ENCODE assay signal across 18 cellular contexts in the genomic region with DNA sequence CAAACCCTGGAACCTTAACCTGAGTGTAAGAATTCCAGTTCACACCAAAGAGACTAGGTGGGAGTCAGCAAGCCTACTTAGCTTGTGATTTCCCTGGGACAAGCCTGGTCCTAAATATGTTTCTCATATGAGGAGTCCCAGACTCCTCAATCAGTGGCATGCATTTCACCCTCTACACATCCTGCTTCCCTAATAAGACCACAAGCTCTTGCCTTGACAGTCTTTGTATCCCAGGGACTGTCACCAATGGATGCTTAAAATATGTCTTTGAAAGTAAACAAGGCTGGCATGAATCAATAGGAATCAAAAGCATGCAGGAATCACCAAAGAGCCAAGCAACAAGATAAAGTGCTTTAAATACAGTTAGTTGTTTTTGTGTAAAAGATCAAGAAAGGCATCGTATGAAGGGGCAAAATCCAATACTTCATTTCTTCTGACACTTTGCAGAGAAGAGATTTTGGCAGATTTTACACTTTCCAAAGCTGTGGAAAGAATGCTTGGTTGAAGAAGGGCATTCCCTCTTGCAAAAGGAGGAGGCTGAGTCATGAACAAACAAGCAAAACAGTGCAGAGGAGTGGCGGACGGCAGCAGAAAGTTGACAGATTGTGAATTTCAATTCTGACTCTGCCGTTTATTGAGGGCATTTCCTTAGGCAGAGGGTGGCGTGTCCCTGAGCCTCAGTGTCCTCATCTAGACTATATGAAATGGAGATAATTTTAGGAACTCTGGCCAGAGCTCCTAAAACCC. TPM values are rescaled to one million over a fixed set of nuclear protein-coding genes. Genes with fewer than 3 reads are reported as not detected.
DNase-seq lines count a peak whose midpoint lies in the region; ATAC-seq and TF ChIP-seq lines count a peak whose summit lies in the region.
"Had no signal": no experiment of that assay in that cellular context is flagged by ENCODE, and none has a peak within 500 bp of the region (broad histone marks: within the 10 kb centered on the region; RNA-seq: fewer than 3 reads in every experiment).

No MANE protein-coding gene starts in this region.

- no peaks in the 10 kb centered on the region for H3K9me3 Mint-ChIP-seq in natural killer cell treated with Interleukin-12 subunit alpha and Interleukin-12 subunit beta and Interleukin-15 and Interleukin-18, amount 100 ng/mL, for 72 hours
- H3K9me3 Mint-ChIP-seq: activated naive CD4-positive, alpha-beta T cell treated with anti-CD3 and anti-CD28 coated beads, Interleukin-2, amount 50 U/mL, for 24 hours; T-cell had no signal

- BruUV-seq in PC-9 (replicated peaks; lab: Mats Ljungman, UMichigan): no TSS peak

- 57 to 63% (median 58%) methylated on average over 5 of the region's 5 CpGs for WGBS in heart left ventricle, 4 donors

- H3K4me3 ChIP-seq in PC-9 (no peak overlapping the region), fibroblast of lung (replicated peaks in 1 of 4; ENCODE audit: control extremely low read depth in 1 of 4, insufficient read depth in 1 of 4, low read depth in 3 of 4, low read length in 4 of 4) (no peak overlapping the region), osteoblast (ENCODE audit: insufficient read depth, low read length) (no peak overlapping the region), heart left ventricle (no peak overlapping the region)
- H3K4me3 ChIP-seq: breast epithelium, esophagus squamous epithelium had no signal

- peaks cover 11 to 17% of the 10 kb centered on the region in 2 donors for H3K27me3 Mint-ChIP-seq in natural killer cell treated with Interleukin-12 subunit alpha and Interleukin-12 subunit beta and Interleukin-15 and Interleukin-18, amount 100 ng/mL, for 72 hours
- H3K27me3 Mint-ChIP-seq: activated naive CD4-positive, alpha-beta T cell treated with anti-CD3 and anti-CD28 coated beads, Interleukin-2, amount 50 U/mL, for 24 hours had no signal

- TF ChIP-seq CTCF in PC-9 (conservative IDR thresholded peaks at IDR 0.05) (no peak), fibroblast of lung (conservative IDR thresholded peaks at IDR 0.05 in 1 of 2, IDR thresholded peaks at IDR 0.05 in 1 of 2; ENCODE audit: low read depth in 1 of 2, low read length in 2 of 2) (no peak), osteoblast (IDR thresholded peaks at IDR 0.05; ENCODE audit: extremely low read depth, low read depth, low read length) (no peak), heart left ventricle (IDR thresholded peaks at IDR 0.05) (no peak)

- H3K4me1 ChIP-seq in PC-9 (replicated peaks; ENCODE audit: insufficient read depth) (peaks cover 30% of the 10 kb centered on the region), fibroblast of lung (ENCODE audit: control insufficient read depth, extremely low read depth, insufficient read depth, low read length) (no peaks in the 10 kb centered on the region), osteoblast (ENCODE audit: insufficient read depth, low read length) (peaks cover 6% of the 10 kb centered on the region), heart left ventricle (peaks cover 0 to 6% (median 0%) of the 10 kb centered on the region in 12 donors)
- H3K4me1 ChIP-seq: breast epithelium had no signal

- H4K20me1 ChIP-seq in PC-9 (ENCODE audit: insufficient read depth): no peaks in the 10 kb centered on the region
- no peaks in the 10 kb centered on the region for H4K20me1 ChIP-seq in fibroblast of lung (ENCODE audit: control insufficient read depth, extremely low read depth, insufficient read depth, low read length)
- H4K20me1 ChIP-seq in osteoblast (ENCODE audit: insufficient read depth, low read length): no peaks in the 10 kb centered on the region

- H3K27ac ChIP-seq in PC-9 (peak overlapping the region; percentile 5), fibroblast of lung (ENCODE audit: insufficient read depth, low read length) (no peak overlapping the region), osteoblast (ENCODE audit: low read depth, low read length) (no peak overlapping the region), heart left ventricle (no peak overlapping the region)
- H3K27ac ChIP-seq: breast epithelium, HL-60 had no signal

- no peak overlapping the region for H3K4me3 Mint-ChIP-seq in natural killer cell treated with Interleukin-12 subunit alpha and Interleukin-12 subunit beta and Interleukin-15 and Interleukin-18, amount 100 ng/mL, for 72 hours
- H3K4me3 Mint-ChIP-seq: activated naive CD4-positive, alpha-beta T cell treated with anti-CD3 and anti-CD28 coated beads, Interleukin-2, amount 50 U/mL, for 24 hours; T-cell had no signal

- no peak overlapping the region for H3K27ac Mint-ChIP-seq in natural killer cell treated with Interleukin-12 subunit alpha and Interleukin-12 subunit beta and Interleukin-15 and Interleukin-18, amount 100 ng/mL, for 72 hours
- H3K27ac Mint-ChIP-seq: activated naive CD4-positive, alpha-beta T cell treated with anti-CD3 and anti-CD28 coated beads, Interleukin-2, amount 50 U/mL, for 24 hours; T-cell had no signal

- H3K9me2 ChIP-seq in PC-9 (ENCODE audit: insufficient read depth): no peaks in the 10 kb centered on the region

- no peaks in the 10 kb centered on the region for H3K79me2 ChIP-seq in PC-9 (ENCODE audit: low read depth)
- H3K79me2 ChIP-seq in fibroblast of lung (ENCODE audit: control insufficient read depth, insufficient read depth, low read length): no peaks in the 10 kb centered on the region
- H3K79me2 ChIP-seq in osteoblast (ENCODE audit: insufficient read depth, low read length): no peaks in the 10 kb centered on the region

- POLR2A ChIA-PET in PC-9 (lab: Charles Lee; ENCODE audit: unreplicated experiment): interaction anchor here (0.7 kb wide), 2 partner anchors 15 to 71 kb away, joined by 5 to 8 read pairs; no protein-coding TSS in a partner anchor

- H3K27me3 ChIP-seq in PC-9 (ENCODE audit: insufficient read depth, low read depth): no peaks in the 10 kb centered on the region
- no peaks in the 10 kb centered on the region for H3K27me3 ChIP-seq in fibroblast of lung (ENCODE audit: control insufficient read depth, insufficient read depth, low read length)
- H3K27me3 ChIP-seq in osteoblast (ENCODE audit: insufficient read depth, low read length): peaks cover 2% of the 10 kb centered on the region
- peaks cover 0 to 10% (median 0%) of the 10 kb centered on the region in 9 donors for H3K27me3 ChIP-seq in heart left ventricle
- H3K27me3 ChIP-seq: breast epithelium, esophagus squamous epithelium had no signal

- H2AFZ ChIP-seq in PC-9 (no peak overlapping the region), fibroblast of lung (ENCODE audit: low read length) (no peak overlapping the region), osteoblast (ENCODE audit: low read length) (no peak overlapping the region)

- no peaks in the 10 kb centered on the region for H3K36me3 ChIP-seq in PC-9 (ENCODE audit: low read depth)
- no peaks in the 10 kb centered on the region for H3K36me3 ChIP-seq in fibroblast of lung (ENCODE audit: control insufficient read depth, insufficient read depth, low read length)
- no peaks in the 10 kb centered on the region for H3K36me3 ChIP-seq in osteoblast (ENCODE audit: insufficient read depth, low read length)
- no peaks in the 10 kb centered on the region for H3K36me3 ChIP-seq in heart left ventricle
- H3K36me3 ChIP-seq: breast epithelium, esophagus squamous epithelium had no signal

- peaks cover 22% of the 10 kb centered on the region for H3F3A ChIP-seq in PC-9 (ENCODE audit: insufficient read depth, low read depth)

- intact Hi-C loops in PC-9 (cut with micrococcal nuclease; ENCODE audit: unreplicated experiment): no loop called here
- intact Hi-C loops in heart left ventricle (cut with DNase I): no loop called here

- ATAC-seq in natural killer cell treated with Interleukin-12 subunit alpha and Interleukin-12 subunit beta and Interleukin-15 and Interleukin-18, amount 100 ng/mL, for 72 hours: no peak
- ATAC-seq in heart left ventricle: no peak
- ATAC-seq: left colon, T-cell had no signal

- H3K36me3 Mint-ChIP-seq in natural killer cell treated with Interleukin-12 subunit alpha and Interleukin-12 subunit beta and Interleukin-15 and Interleukin-18, amount 100 ng/mL, for 72 hours: no peaks in the 10 kb centered on the region
- H3K36me3 Mint-ChIP-seq: T-cell had no signal

- DNase-seq in EH (ENCODE audit: low read depth) (peak; percentile 21), PC-9 (peak; percentile 34 to 81), fibroblast of lung (ENCODE audit: low read depth in 2 of 2) (peak; percentile 47 to 51), osteoblast (ENCODE audit: insufficient read length, low spot score, missing footprints) (peak; percentile 79), T-helper 2 cell (no peak), heart left ventricle (no peak), NCI-H2029 treated with DMSO at 0.1 percent for 48 hours (lab: John Stamatoyannopoulos, UW) (no peak)
- DNase-seq in natural killer cell treated with Interleukin-12 subunit alpha and Interleukin-12 subunit beta and Interleukin-15 and Interleukin-18, amount 100 ng/mL, for 72 hours (ENCODE audit: low spot score): no peak
- DNase-seq: esophagus squamous epithelium, GOT3, KBM-7, left colon, NCI-H1105 treated with DMSO at 0.1 percent for 48 hours, NCI-H2171 treated with DMSO at 0.1 percent for 48 hours, T-cell had no signal

- no peak for TF ChIP-seq POLR2A in heart left ventricle (IDR thresholded peaks at IDR 0.05)

- CTCF ChIA-PET in PC-9 (lab: Charles Lee): no interaction called here

- no peak overlapping the region for H3K9ac ChIP-seq in fibroblast of lung (ENCODE audit: insufficient read depth, low read length)

- no peaks in the 10 kb centered on the region for H3K4me1 Mint-ChIP-seq in natural killer cell treated with Interleukin-12 subunit alpha and Interleukin-12 subunit beta and Interleukin-15 and Interleukin-18, amount 100 ng/mL, for 72 hours (ENCODE audit: low read depth in 2 of 2)
- H3K4me1 Mint-ChIP-seq: activated naive CD4-positive, alpha-beta T cell treated with anti-CD3 and anti-CD28 coated beads, Interleukin-2, amount 50 U/mL, for 24 hours; T-cell had no signal

- H3K4me2 ChIP-seq in PC-9: peak overlapping the region; percentile 39
- no peak overlapping the region for H3K4me2 ChIP-seq in fibroblast of lung (ENCODE audit: extremely low read depth, insufficient read depth, low read length)
- peak overlapping the region; percentile 38 for H3K4me2 ChIP-seq in osteoblast (ENCODE audit: insufficient read depth, low read length)

- H3K9me3 ChIP-seq in PC-9 (ENCODE audit: insufficient read depth, low read depth) (no peaks in the 10 kb centered on the region), fibroblast of lung (ENCODE audit: control insufficient read depth, insufficient read depth, low read depth, low read length) (no peaks in the 10 kb centered on the region), osteoblast (ENCODE audit: low read depth, low read length) (no peaks in the 10 kb centered on the region), heart left ventricle (no peaks in the 10 kb centered on the region)
- H3K9me3 ChIP-seq: esophagus squamous epithelium had no signal

RNA-seq across cellular contexts. Expression of gene NFE2L3, which starts 8.5 kb away (rescaled TPM):
- 44.2 and 49.1 TPM in 2 replicates for total RNA-seq in PC-9 (2021)
- 5.4 and 9.1 TPM in 2 replicates for total RNA-seq in fibroblast of lung
- 5.3 and 12.2 TPM in 2 replicates for polyA plus RNA-seq in fibroblast of lung
- polyA plus RNA-seq in fibroblast of lung (2012): 3.2 and 7.3 TPM in 2 replicates
- polyA minus RNA-seq in fibroblast of lung (ENCODE audit: low replicate concordance): 0.74 and 2.3 TPM in 2 replicates
- 0.59 and 1.4 TPM in 2 replicates for total RNA-seq in osteoblast
- 10 to 100 TPM; 21.3 to 29.1 TPM for total RNA-seq in natural killer cell treated with Interleukin-12 subunit alpha and Interleukin-12 subunit beta and Interleukin-15 and Interleukin-18, amount 100 ng/mL, for 72 hours
- 1 to 10 TPM in 7 of 9 donors, under 1 TPM in 2; 0.75 to 5.6 (median 1.8) TPM for total RNA-seq in heart left ventricle
- 1 to 10 TPM; 1.1 to 1.8 TPM for polyA plus RNA-seq in heart left ventricle

RNA-seq across cellular contexts. Expression of gene HNRNPA2B1, which starts 57.1 kb away (rescaled TPM):
- 526 and 792 TPM in 2 replicates for total RNA-seq in PC-9 (2021)
- total RNA-seq in fibroblast of lung: 65.0 and 82.1 TPM in 2 replicates
- polyA plus RNA-seq in fibroblast of lung: 428 and 602 TPM in 2 replicates
- 706 and 1,019 TPM in 2 replicates for polyA plus RNA-seq in fibroblast of lung (2012)
- 35.1 and 40.6 TPM in 2 replicates for polyA minus RNA-seq in fibroblast of lung (ENCODE audit: low replicate concordance)
- total RNA-seq in osteoblast: 82.9 and 83.1 TPM in 2 replicates
- total RNA-seq in natural killer cell treated with Interleukin-12 subunit alpha and Interleukin-12 subunit beta and Interleukin-15 and Interleukin-18, amount 100 ng/mL, for 72 hours: 1,000 to 10,000 TPM in 1 of 2 donors, 100 to 1,000 TPM in 1; 824 to 1,096 TPM
- total RNA-seq in heart left ventricle: 100 to 1,000 TPM; 142 to 411 (median 377) TPM
- polyA plus RNA-seq in heart left ventricle: 100 to 1,000 TPM; 590 to 732 TPM

RNA-seq across cellular contexts. Expression of gene CBX3, which starts 58.1 kb away (rescaled TPM):
- 282 and 308 TPM in 2 replicates for total RNA-seq in PC-9 (2021)
- 105 and 121 TPM in 2 replicates for total RNA-seq in fibroblast of lung
- polyA plus RNA-seq in fibroblast of lung: 124 and 136 TPM in 2 replicates
- polyA plus RNA-seq in fibroblast of lung (2012): 135 and 136 TPM in 2 replicates
- 2.0 and 4.4 TPM in 2 replicates for polyA minus RNA-seq in fibroblast of lung (ENCODE audit: low replicate concordance)
- total RNA-seq in osteoblast: 136 and 142 TPM in 2 replicates
- total RNA-seq in natural killer cell treated with Interleukin-12 subunit alpha and Interleukin-12 subunit beta and Interleukin-15 and Interleukin-18, amount 100 ng/mL, for 72 hours: 100 to 1,000 TPM; 184 to 218 TPM
- total RNA-seq in heart left ventricle: 10 to 100 TPM; 31.5 to 70.1 (median 59.9) TPM
- polyA plus RNA-seq in heart left ventricle: 10 to 100 TPM; 50.4 to 66.2 TPM

Comparison
In these comparisons a context has a peak if more than half of its experiments do, and no peak if none do; other contexts are left out.
1. DNase-seq: peak in EH (single experiment), PC-9 (2 of 2), fibroblast of lung (2 of 2) and osteoblast (single experiment); none in T-helper 2 cell (0 of 5), natural killer cell treated with Interleukin-12 subunit alpha and Interleukin-12 subunit beta and Interleukin-15 and Interleukin-18, amount 100 ng/mL, for 72 hours (single experiment), heart left ventricle (0 of 5) and NCI-H2029 treated with DMSO at 0.1 percent for 48 hours (single experiment).